In genomic region chr5:15547440-15547839, GRCh38 we compare ENCODE assay signal across 22 cellular contexts. TPM values are rescaled to one million over a fixed set of nuclear protein-coding genes. Genes with fewer than 3 reads are reported as not detected.
"Had no signal": no experiment of that assay in that cellular context is flagged by ENCODE, and none has a peak within 500 bp of the region (broad histone marks: within the 10 kb centered on the region; RNA-seq: fewer than 3 reads in every experiment).

No MANE protein-coding gene starts in this region.

- H3K27me3 ChIP-seq: esophagus muscularis mucosa, gastrocnemius medialis, ovary, right lobe of liver, testis, tibial nerve, upper lobe of right lung, vagina had no signal

- H3K4me3 ChIP-seq: esophagus muscularis mucosa, gastrocnemius medialis, mucosa of descending colon, ovary, right lobe of liver, testis, tibial nerve, upper lobe of right lung, vagina had no signal

- H3K4me1 Mint-ChIP-seq: immature natural killer cell; naive thymus-derived CD8-positive, alpha-beta T cell; stimulated activated memory B cell treated with anti-CD40 and anti-IgM and Interleukin-4, amounts not matched to agents 10 μg/mL and 1 μg/mL and 100 μg/mL, for 72 hours had no signal

- H3K9me3 ChIP-seq: esophagus muscularis mucosa, gastrocnemius medialis, mucosa of descending colon, ovary, right lobe of liver, testis, tibial nerve, upper lobe of right lung, vagina had no signal

- H3K27ac Mint-ChIP-seq: dendritic cell treated with granulocyte-macrophage colony-stimulating factor and Interleukin-4, amounts not matched to agents 40 ng/mL and 50 ng/mL, for 4 days; effector memory CD8-positive, alpha-beta T cell; immature natural killer cell; naive thymus-derived CD8-positive, alpha-beta T cell; stimulated activated memory B cell treated with anti-CD40 and anti-IgM and Interleukin-4, amounts not matched to agents 10 μg/mL and 1 μg/mL and 100 μg/mL, for 72 hours; stimulated activated naive CD8-positive, alpha-beta T cell treated with anti-CD3 and anti-CD28 coated beads, Interleukin-15, Interleukin-2, amounts not matched to agents 100 ng/mL and 50 ng/mL, for 24 hours had no signal

- H3K27ac ChIP-seq: epithelial cell of prostate, esophagus muscularis mucosa, gastrocnemius medialis, ovary, right lobe of liver, testis, tibial nerve, upper lobe of right lung, vagina had no signal

- DNase-seq: effector memory CD8-positive, alpha-beta T cell; gastrocnemius medialis; immature natural killer cell; left cardiac atrium; mammary epithelial cell; mucosa of descending colon; naive thymus-derived CD8-positive, alpha-beta T cell; nucleus accumbens; ovary; right lobe of liver; stimulated activated CD4-positive, alpha-beta T cell treated with anti-CD3 and anti-CD28 coated beads, Interleukin-4, amount 100 ng/mL, for 1 hour; stimulated activated CD8-positive, alpha-beta memory T cell treated with anti-CD3 and anti-CD28 coated beads, Interleukin-4, amount 100 ng/mL, for 48 hours; testis; upper lobe of right lung had no signal

- H3K27me3 Mint-ChIP-seq: dendritic cell treated with granulocyte-macrophage colony-stimulating factor and Interleukin-4, amounts not matched to agents 40 ng/mL and 50 ng/mL, for 4 days; effector memory CD8-positive, alpha-beta T cell; stimulated activated memory B cell treated with anti-CD40 and anti-IgM and Interleukin-4, amounts not matched to agents 10 μg/mL and 1 μg/mL and 100 μg/mL, for 72 hours; stimulated activated naive CD8-positive, alpha-beta T cell treated with anti-CD3 and anti-CD28 coated beads, Interleukin-15, Interleukin-2, amounts not matched to agents 100 ng/mL and 50 ng/mL, for 24 hours had no signal

- H3K36me3 Mint-ChIP-seq: immature natural killer cell; naive thymus-derived CD8-positive, alpha-beta T cell; stimulated activated memory B cell treated with anti-CD40 and anti-IgM and Interleukin-4, amounts not matched to agents 10 μg/mL and 1 μg/mL and 100 μg/mL, for 72 hours had no signal

- H3K9me3 Mint-ChIP-seq: stimulated activated memory B cell treated with anti-CD40 and anti-IgM and Interleukin-4, amounts not matched to agents 10 μg/mL and 1 μg/mL and 100 μg/mL, for 72 hours had no signal

- H3K4me3 Mint-ChIP-seq: dendritic cell treated with granulocyte-macrophage colony-stimulating factor and Interleukin-4, amounts not matched to agents 40 ng/mL and 50 ng/mL, for 4 days; effector memory CD8-positive, alpha-beta T cell; immature natural killer cell; naive thymus-derived CD8-positive, alpha-beta T cell; neural crest cell; stimulated activated memory B cell treated with anti-CD40 and anti-IgM and Interleukin-4, amounts not matched to agents 10 μg/mL and 1 μg/mL and 100 μg/mL, for 72 hours; stimulated activated naive CD8-positive, alpha-beta T cell treated with anti-CD3 and anti-CD28 coated beads, Interleukin-15, Interleukin-2, amounts not matched to agents 100 ng/mL and 50 ng/mL, for 24 hours had no signal

- H3K4me1 ChIP-seq: gastrocnemius medialis, right lobe of liver, upper lobe of right lung had no signal

- H3K36me3 ChIP-seq: esophagus muscularis mucosa, gastrocnemius medialis, ovary, right lobe of liver, upper lobe of right lung, vagina had no signal

- ATAC-seq: effector memory CD8-positive, alpha-beta T cell; gastrocnemius medialis; left cardiac atrium; mucosa of descending colon; naive thymus-derived CD8-positive, alpha-beta T cell; right lobe of liver; stimulated activated memory B cell treated with anti-CD40 and anti-IgM and Interleukin-4, amounts not matched to agents 10 μg/mL and 1 μg/mL and 100 μg/mL, for 72 hours; upper lobe of right lung had no signal

RNA-seq across cellular contexts. Expression of gene FBXL7, which starts 47.5 kb away (rescaled TPM):
- total RNA-seq: naive thymus-derived CD8-positive, alpha-beta T cell had no signal
- polyA plus RNA-seq: immature natural killer cell; naive thymus-derived CD8-positive, alpha-beta T cell had no signal
